In the genomic region with DNA sequence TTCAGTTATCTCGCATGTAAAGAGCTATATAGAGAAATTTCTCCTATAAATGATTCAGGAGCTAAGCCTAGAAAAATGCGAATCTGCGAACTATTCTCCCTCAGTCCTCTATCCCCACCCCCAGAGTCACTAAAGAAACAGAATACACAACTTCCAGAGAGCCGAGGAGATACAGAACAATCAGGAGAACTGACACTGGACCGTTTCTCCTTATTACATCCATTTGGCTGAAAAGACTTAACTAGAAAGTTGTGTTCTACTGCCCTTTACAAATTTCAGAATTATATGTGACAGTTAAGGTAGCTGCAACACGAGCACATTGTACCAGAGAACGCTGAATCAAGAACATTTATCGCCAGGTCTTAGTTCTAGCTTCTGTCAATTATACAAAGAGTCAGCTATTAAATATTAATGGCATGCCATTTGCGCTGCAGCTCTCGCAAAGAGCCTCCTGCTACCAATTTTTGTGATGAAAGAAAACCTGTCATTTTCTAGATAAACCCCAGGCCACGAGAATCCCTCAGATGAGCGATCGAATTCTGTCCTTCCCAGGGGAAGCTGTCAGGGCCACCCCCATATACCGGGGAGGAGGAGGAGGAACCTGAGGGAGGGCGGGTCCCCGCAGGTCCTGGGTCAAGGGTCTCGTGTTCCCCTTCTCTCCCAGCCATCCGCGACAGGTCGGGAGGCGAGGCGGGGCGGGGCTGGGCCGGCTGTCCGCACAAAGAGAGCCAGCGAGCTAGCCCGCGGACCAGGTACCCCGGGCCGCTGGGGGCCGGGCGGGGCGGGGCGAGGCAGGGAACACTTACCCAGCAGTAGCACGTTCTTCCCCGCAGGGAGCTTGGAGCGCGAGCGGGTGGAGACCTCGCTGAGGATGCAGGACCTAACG, we compare ENCODE assay signal across 8 cellular contexts. TPM values are rescaled to one million over a fixed set of nuclear protein-coding genes. Genes with fewer than 3 reads are reported as not detected.
DNase-seq lines count a peak whose midpoint lies in the region; ATAC-seq and TF ChIP-seq lines count a peak whose summit lies in the region.

No MANE protein-coding gene starts in this region.

- peak; percentile 48 to 58 for DNase-seq in NCI-H2081 (lab: John Stamatoyannopoulos, UW)
- no peak for DNase-seq in NCI-H2081 treated with DMSO at 0.1 percent for 48 hours (lab: John Stamatoyannopoulos, UW)
- DNase-seq in HFFc6: peak; percentile 41
- peak; percentile 61 for DNase-seq in MG63
- peak; percentile 24 to 31 for DNase-seq in activated CD4-positive, alpha-beta T cell treated with anti-CD3 and anti-CD28 coated beads for 4 hours
- peak; percentile 22 for DNase-seq in effector CD8-positive, alpha-beta T cell (lab: John Stamatoyannopoulos, UW)
- peak; percentile 65 for DNase-seq in lung (ENCODE audit: low spot score)
- DNase-seq in stimulated activated CD4-positive, alpha-beta T cell treated with anti-CD3 and anti-CD28 coated beads, TNF-alpha, amount 100 ng/mL, for 4 hours (ENCODE audit: low read depth in 3 of 3): peak; percentile 13 to 26 (median 20)

- H3K9me3 Mint-ChIP-seq in HFFc6: no peaks in the 10 kb centered on the region

- 2 to 4% methylated on average over 32 to 41 of the region's 41 CpGs for WGBS in lung, 2 donors

- H3K4me3 Mint-ChIP-seq in HFFc6: peak overlapping the region; percentile 93

- peak overlapping the region; percentile 95 to 100 for H3K27ac ChIP-seq in lung (ENCODE audit: low read depth in 1 of 2, low read length in 1 of 2)

- H3K36me3 Mint-ChIP-seq in HFFc6 (ENCODE audit: low read depth): peaks cover under 1% of the 10 kb centered on the region; the same call in 1 of the 2 replicates

- H3K4me1 Mint-ChIP-seq in HFFc6 (ENCODE audit: low read depth): peaks cover 20% of the 10 kb centered on the region

- peaks cover 3% of the 10 kb centered on the region for H3K36me3 ChIP-seq in MG63
- H3K36me3 ChIP-seq in lung (ENCODE audit: control insufficient read depth in 2 of 2, insufficient read depth in 2 of 2, low read length in 2 of 2): no peaks in the 10 kb centered on the region

- no peaks in the 10 kb centered on the region for H3K9me3 ChIP-seq in MG63
- H3K9me3 ChIP-seq in lung (ENCODE audit: control insufficient read depth in 2 of 2, insufficient read depth in 1 of 2, low read length in 1 of 2): no peaks in the 10 kb centered on the region

- H3K27ac Mint-ChIP-seq in HFFc6: peak overlapping the region; percentile 94

- no peaks in the 10 kb centered on the region for H3K27me3 Mint-ChIP-seq in HFFc6 (ENCODE audit: insufficient read depth)

- peak overlapping the region; percentile 85 for H3K4me3 ChIP-seq in MG63
- H3K4me3 ChIP-seq in lung: peak overlapping the region; percentile 96

- H3K27me3 ChIP-seq in MG63 (no peaks in the 10 kb centered on the region), lung (ENCODE audit: control insufficient read depth, insufficient read depth) (no peaks in the 10 kb centered on the region)

- H3K4me1 ChIP-seq in lung (ENCODE audit: control insufficient read depth in 2 of 2, insufficient read depth in 2 of 2, low read length in 2 of 2): peaks cover 3 to 6% of the 10 kb centered on the region in 2 donors

- TF ChIP-seq CTCF in HFFc6 (IDR thresholded peaks at IDR 0.05) (no peak), lung (IDR thresholded peaks at IDR 0.05; ENCODE audit: control extremely low read depth, extremely low read depth) (no peak)

- ATAC-seq in lung (ENCODE audit: insufficient read depth, low FRiP score): peak; percentile 54

RNA-seq across cellular contexts. Expression of gene DYNC1LI1, which starts 0.9 kb away (rescaled TPM):
- 10 to 100 TPM; 43.6 to 51.8 (median 46.3) TPM for total RNA-seq in HFFc6 (2021; fragmentation: NEBNext Ultra II Directional; extraction: Animal tissue kit (Norgen Biotek cat#: 25700))
- 50.6 and 60.0 TPM in 2 replicates for total RNA-seq in MG63 (2014; rRNA removed; shearing (Covaris generic); ENCODE audit: low replicate concordance)
- total RNA-seq in lung: 10 to 100 TPM; 37.6 to 50.7 TPM
- polyA plus RNA-seq in lung: 10 to 100 TPM; 18.3 to 29.5 TPM
